21 cellular contexts compared by ENCODE assay signal in the genomic region with DNA sequence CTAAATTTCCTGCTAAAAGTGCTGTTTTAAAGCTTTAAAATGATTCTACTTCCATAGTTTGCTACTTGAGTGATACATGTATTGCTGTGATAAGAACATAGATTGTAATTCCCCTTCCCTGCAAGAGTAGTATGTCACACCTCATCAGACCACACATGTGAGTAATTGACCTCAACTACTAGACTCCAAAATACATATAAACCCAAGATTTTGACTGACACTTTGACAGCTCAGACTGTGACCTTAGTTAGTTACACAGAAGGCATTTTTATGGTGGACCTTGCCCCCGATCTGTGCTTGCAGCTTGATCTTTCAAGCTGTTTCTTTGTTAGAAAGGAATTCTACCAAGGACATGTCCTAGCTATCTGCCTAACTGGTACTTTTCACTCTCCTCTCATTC. TPM values are rescaled to one million over a fixed set of nuclear protein-coding genes. Genes with fewer than 3 reads are reported as not detected.
DNase-seq lines count a peak whose midpoint lies in the region; ATAC-seq lines count a peak whose summit lies in the region.
"Had no signal": no experiment of that assay in that cellular context is flagged by ENCODE, and none has a peak within 500 bp of the region (broad histone marks: within the 10 kb centered on the region; RNA-seq: fewer than 3 reads in every experiment).

No MANE protein-coding gene starts in this region.

- intact Hi-C loops in left colon (cut with DNase I, micrococcal nuclease), result loop anchor here in 1 of 2 donors (10.0 kb wide), 1 partner anchor 422 kb away; no protein-coding TSS in a partner anchor

- no peaks in the 10 kb centered on the region for H3K36me3 Mint-ChIP-seq in activated T-cell treated with anti-CD3 and anti-CD28 coated beads, Interleukin-2, amount 50 U/mL, for 72 hours (ENCODE audit: insufficient read depth in 2 of 2)
- H3K36me3 Mint-ChIP-seq: CD8-positive, alpha-beta T cell had no signal

- no peaks in the 10 kb centered on the region for H3K9me3 Mint-ChIP-seq in activated T-cell treated with anti-CD3 and anti-CD28 coated beads, Interleukin-2, amount 50 U/mL, for 72 hours
- H3K9me3 Mint-ChIP-seq: CD8-positive, alpha-beta T cell had no signal

- peak; percentile 70 to 79 for ATAC-seq in activated CD4-positive, CD25-positive, alpha-beta regulatory T cell treated with anti-CD3 and anti-CD28 coated beads, Interleukin-2, amount 50 U/mL, for 24 hours
- ATAC-seq in activated T-cell treated with anti-CD3 and anti-CD28 coated beads, Interleukin-2, amount 50 U/mL, for 72 hours (replicated peaks in 1 of 2), result peak; percentile 94 to 98
- ATAC-seq in left colon (peak; percentile 39), HG03521 (IDR thresholded peaks at IDR 0.05; ENCODE audit: unreplicated experiment) (no peak)
- ATAC-seq: CD8-positive, alpha-beta T cell; PC-3 had no signal

- H3K4me1 Mint-ChIP-seq in activated T-cell treated with anti-CD3 and anti-CD28 coated beads, Interleukin-2, amount 50 U/mL, for 72 hours (ENCODE audit: low read depth), result no peaks in the 10 kb centered on the region

- H3K27me3 Mint-ChIP-seq in activated T-cell treated with anti-CD3 and anti-CD28 coated beads, Interleukin-2, amount 50 U/mL, for 72 hours (ENCODE audit: low read depth), result no peaks in the 10 kb centered on the region

- no peak for DNase-seq in activated CD4-positive, CD25-positive, alpha-beta regulatory T cell treated with anti-CD3 and anti-CD28 coated beads, Interleukin-2, amount 50 U/mL, for 72 hours
- no peak for DNase-seq in activated T-cell treated with anti-CD3 and anti-CD28 coated beads, Interleukin-2, amount 50 U/mL, for 72 hours
- DNase-seq in activated T-cell treated with anti-CD3 and anti-CD28 coated beads for 4 hours (no peak), left colon (no peak), pons (ENCODE audit: low spot score) (no peak)
- DNase-seq: Caco-2; CD8-positive, alpha-beta T cell; GOT3; HCEC 1CT; NCI-H1048; NCI-H1417; NCI-H1694; NCI-H2029 treated with DMSO at 0.1 percent for 48 hours; NCI-H446 treated with DMSO at 0.1 percent for 48 hours; NCI-H526; NCI-H82; NK-92 treated with Interleukin-12 subunit alpha and Interleukin-12 subunit beta, amount 100 ng/mL, for 24 hours; PC-3 had no signal

- H3K27ac Mint-ChIP-seq in activated T-cell treated with anti-CD3 and anti-CD28 coated beads, Interleukin-2, amount 50 U/mL, for 72 hours, result no peak overlapping the region
- H3K27ac Mint-ChIP-seq: B cell; CD8-positive, alpha-beta T cell had no signal

- no peak overlapping the region for H3K4me3 Mint-ChIP-seq in activated T-cell treated with anti-CD3 and anti-CD28 coated beads, Interleukin-2, amount 50 U/mL, for 72 hours
- H3K4me3 Mint-ChIP-seq: B cell; CD8-positive, alpha-beta T cell had no signal

RNA-seq across cellular contexts. Expression of gene APOBEC1, which starts 18.6 kb away (rescaled TPM):
- total RNA-seq in activated T-cell treated with anti-CD3 and anti-CD28 coated beads, Interleukin-2, amount 50 U/mL, for 72 hours, result not detected
- total RNA-seq in left colon, result 10 to 100 TPM in 1 of 2 donors, 1 to 10 TPM in 1; 5.6 to 19.6 TPM
- total RNA-seq: B cell; Caco-2; CD8-positive, alpha-beta T cell; PC-3 had no signal

RNA-seq across cellular contexts. Expression of gene GDF3, which starts 48.5 kb away (rescaled TPM):
- total RNA-seq in activated T-cell treated with anti-CD3 and anti-CD28 coated beads, Interleukin-2, amount 50 U/mL, for 72 hours, result not detected
- total RNA-seq in left colon, result not detected
- total RNA-seq: B cell; CD8-positive, alpha-beta T cell; PC-3 had no signal

Comparison
In these comparisons a context has a peak if more than half of its experiments do, and no peak if none do; other contexts are left out.
1. RNA of gene APOBEC1, which starts 18.6 kb away (total RNA-seq): 5.6 to 19.6 TPM in left colon; not detected in activated T-cell treated with anti-CD3 and anti-CD28 coated beads, Interleukin-2, amount 50 U/mL, for 72 hours; every median in the first group is over 4 times any median in the second.